Comparison of ENCODE assay signal across 33 cellular contexts in the genomic region with DNA sequence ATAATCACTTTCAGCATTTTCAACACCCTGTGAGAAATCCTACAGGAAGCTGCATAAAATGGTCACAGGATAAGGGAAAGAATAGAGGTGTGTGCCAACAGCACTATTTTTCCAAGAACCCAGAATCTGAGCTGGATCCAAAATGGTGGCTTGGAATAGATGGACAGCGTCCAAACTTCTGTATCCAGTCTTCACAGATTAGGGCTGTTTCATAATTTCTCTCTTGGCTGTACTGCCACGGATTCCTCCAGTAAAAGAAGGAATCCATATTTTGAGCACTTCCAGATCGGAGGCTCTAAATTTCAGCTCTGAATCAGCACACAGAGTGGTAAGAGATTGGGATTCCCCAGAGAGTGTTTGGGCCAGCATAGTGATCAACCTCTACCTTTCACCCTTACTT. TPM values are rescaled to one million over a fixed set of nuclear protein-coding genes. Genes with fewer than 3 reads are reported as not detected.
"Had no signal": no experiment of that assay in that cellular context is flagged by ENCODE, and none has a peak within 500 bp of the region (broad histone marks: within the 10 kb centered on the region; RNA-seq: fewer than 3 reads in every experiment).

No MANE protein-coding gene starts in this region.

- H3K36me3 ChIP-seq: MG63, WERI-Rb-1 had no signal

- H3K27me3 Mint-ChIP-seq: activated naive CD8-positive, alpha-beta T cell treated with anti-CD3 and anti-CD28 coated beads, Interleukin-2, amount 10 ng/mL, durations not matched to agents 7 days and 5 days had no signal

- H3K27me3 ChIP-seq: MG63 had no signal

- H3K4me3 ChIP-seq: MG63 had no signal

- H3K36me3 Mint-ChIP-seq: activated naive CD4-positive, alpha-beta T cell treated with anti-CD3 and anti-CD28 coated beads, Interleukin-2, amount 50 U/mL, for 24 hours; activated naive CD8-positive, alpha-beta T cell treated with anti-CD3 and anti-CD28 coated beads, Interleukin-2, amount 10 ng/mL, durations not matched to agents 7 days and 5 days; brain; T-cell had no signal

- H3K4me1 Mint-ChIP-seq: activated naive CD4-positive, alpha-beta T cell treated with anti-CD3 and anti-CD28 coated beads, Interleukin-2, amount 50 U/mL, for 24 hours; activated naive CD8-positive, alpha-beta T cell treated with anti-CD3 and anti-CD28 coated beads, Interleukin-2, amount 10 ng/mL, durations not matched to agents 7 days and 5 days; T-cell; T-helper 17 cell had no signal

- H3K27ac Mint-ChIP-seq: activated CD8-positive, alpha-beta T cell treated with anti-CD3 and anti-CD28 coated beads, Interleukin-2, amount 10 ng/mL, durations not matched to agents 7 days and 5 days; activated naive CD4-positive, alpha-beta T cell treated with anti-CD3 and anti-CD28 coated beads, Interleukin-2, amount 50 U/mL, for 24 hours; activated naive CD8-positive, alpha-beta T cell treated with anti-CD3 and anti-CD28 coated beads, Interleukin-2, amount 10 ng/mL, durations not matched to agents 7 days and 5 days; activated T-cell treated with anti-CD3 and anti-CD28 coated beads, Interleukin-2, amount 50 U/mL, for 24 hours; activated T-helper 2 cell treated with anti-CD3 and anti-CD28 coated beads, Interferon-gamma antibody, Interleukin-2, Interleukin-4, amounts not matched to agents 10 μg/mL and 5 μg/mL and 100 μg/mL, durations not matched to agents 14 hours and 24 hours and 36 hours; brain; T-cell; T-helper 17 cell had no signal

- DNase-seq: activated CD4-positive, alpha-beta T cell treated with anti-CD3 and anti-CD28 coated beads for 1 hour; activated CD4-positive, alpha-beta T cell treated with anti-CD3 and anti-CD28 coated beads for 48 hours; activated CD4-positive, alpha-beta T cell treated with anti-CD3 and anti-CD28 coated beads, Interleukin-2, amount 50 U/mL, for 4 hours; activated CD4-positive, CD25-positive, alpha-beta regulatory T cell; activated CD8-positive, alpha-beta T cell treated with anti-CD3 and anti-CD28 coated beads, Interleukin-2, amount 10 ng/mL, durations not matched to agents 7 days and 5 days; activated gamma-delta T cell; activated naive CD4-positive, alpha-beta T cell treated with Interleukin-2 at 50 U/mL for 16 hours; activated naive CD8-positive, alpha-beta T cell treated with anti-CD3 and anti-CD28 coated beads, Interleukin-2, amount 10 ng/mL, durations not matched to agents 7 days and 5 days; activated T-cell treated with anti-CD3 and anti-CD28 coated beads, Interleukin-2, amount 50 U/mL, for 24 hours; amygdala; Kasumi-1; KG1; MG63; NCI-H1048; NCI-H1105 treated with DMSO at 0.1 percent for 48 hours; NCI-H1436 treated with DMSO at 0.1 percent for 48 hours; NCI-H1694 treated with DMSO at 0.1 percent for 48 hours; NCI-H2029; NCI-H345; NCI-H524 treated with DMSO at 0.1 percent for 48 hours; SIG-M5; T-cell; T-helper 17 cell; T1000; WERI-Rb-1 had no signal

- H3K27ac ChIP-seq: WERI-Rb-1 had no signal

- ATAC-seq: activated CD8-positive, alpha-beta T cell treated with anti-CD3 and anti-CD28 coated beads, Interleukin-2, amount 10 ng/mL, durations not matched to agents 7 days and 5 days; Panc1; SK-N-SH treated with all-trans-retinoic acid at 6 μM for 48 hours; T-cell; T-helper 17 cell had no signal

- H3K9me3 ChIP-seq: MG63 had no signal

- H3K9me3 Mint-ChIP-seq: activated naive CD8-positive, alpha-beta T cell treated with anti-CD3 and anti-CD28 coated beads, Interleukin-2, amount 10 ng/mL, durations not matched to agents 7 days and 5 days; activated T-cell treated with anti-CD3 and anti-CD28 coated beads, Interleukin-2, amount 50 U/mL, for 24 hours; activated T-helper 2 cell treated with anti-CD3 and anti-CD28 coated beads, Interferon-gamma antibody, Interleukin-2, Interleukin-4, amounts not matched to agents 10 μg/mL and 5 μg/mL and 100 μg/mL, durations not matched to agents 14 hours and 24 hours and 36 hours had no signal

- H3K4me3 Mint-ChIP-seq: activated CD8-positive, alpha-beta T cell treated with anti-CD3 and anti-CD28 coated beads, Interleukin-2, amount 10 ng/mL, durations not matched to agents 7 days and 5 days; activated naive CD4-positive, alpha-beta T cell treated with anti-CD3 and anti-CD28 coated beads, Interleukin-2, amount 50 U/mL, for 24 hours; activated naive CD8-positive, alpha-beta T cell treated with anti-CD3 and anti-CD28 coated beads, Interleukin-2, amount 10 ng/mL, durations not matched to agents 7 days and 5 days; activated T-cell treated with anti-CD3 and anti-CD28 coated beads, Interleukin-2, amount 50 U/mL, for 24 hours; brain; T-cell; T-helper 17 cell had no signal

RNA-seq across cellular contexts. Expression of a gene that starts 12.2 kb away (rescaled TPM):
- total RNA-seq: activated CD8-positive, alpha-beta T cell treated with anti-CD3 and anti-CD28 coated beads, Interleukin-2, amount 10 ng/mL, durations not matched to agents 7 days and 5 days; activated naive CD8-positive, alpha-beta T cell treated with anti-CD3 and anti-CD28 coated beads, Interleukin-2, amount 10 ng/mL, durations not matched to agents 7 days and 5 days; NCI-H460; RPMI7951; SK-MEL-5 had no signal
